29 cellular contexts compared by ENCODE assay signal in genomic region chr3:140008693-140008980, GRCh38.
"Had no signal": no experiment of that assay in that cellular context is flagged by ENCODE, and none has a peak within 500 bp of the region (broad histone marks: within the 10 kb centered on the region; RNA-seq: fewer than 3 reads in every experiment).

No MANE protein-coding gene starts in this region.

- FAIRE-seq: astrocyte, islet of Langerhans, small intestine had no signal

- H3K27ac ChIP-seq: gastroesophageal sphincter, heart right ventricle, left ventricle myocardium inferior, neutrophil, sigmoid colon, thyroid gland, upper lobe of left lung, vagina had no signal

- DNase-seq: activated CD4-positive, alpha-beta memory T cell treated with anti-CD3 and anti-CD28 coated beads, Interleukin-2, amount 10 ng/mL, durations not matched to agents 7 days and 5 days; activated CD4-positive, alpha-beta T cell treated with anti-CD3 and anti-CD28 coated beads for 1 hour; activated CD4-positive, alpha-beta T cell treated with anti-CD3 and anti-CD28 coated beads, Interleukin-2, amount 10 ng/mL, durations not matched to agents 7 days and 5 days; activated CD8-positive, alpha-beta memory T cell treated with anti-CD3 and anti-CD28 coated beads, Interleukin-2, amount 50 U/mL, for 48 hours; activated gamma-delta T cell treated with Interleukin-2 at 50 U/mL for 16 hours; activated naive CD4-positive, alpha-beta T cell treated with anti-CD3 and anti-CD28 coated beads, Interleukin-2, amount 50 U/mL, for 16 hours; activated T-cell treated with anti-CD3 and anti-CD28 coated beads, Interleukin-2, amount 50 U/mL, for 4 hours; amniotic stem cell; cortex of kidney; effector memory CD8-positive, alpha-beta T cell; erythroblast; heart right ventricle; left ventricle myocardium inferior; naive B cell; nephron progenitor cell; retina; sigmoid colon; small intestine; stimulated activated CD4-positive, alpha-beta T cell treated with anti-CD3 and anti-CD28 coated beads, Interleukin-4, amount 100 ng/mL, for 24 hours; stimulated activated naive CD8-positive, alpha-beta T cell treated with anti-CD3 and anti-CD28 coated beads, Interleukin-15, amount 100 ng/mL, for 72 hours; T-helper 17 cell; T1000; thyroid gland; upper lobe of left lung had no signal

- H3K4me3 ChIP-seq: gastroesophageal sphincter, heart right ventricle, left ventricle myocardium inferior, sigmoid colon, thyroid gland, upper lobe of left lung, vagina had no signal
